Comparison of ENCODE assay signal across 22 cellular contexts in the genomic region with DNA sequence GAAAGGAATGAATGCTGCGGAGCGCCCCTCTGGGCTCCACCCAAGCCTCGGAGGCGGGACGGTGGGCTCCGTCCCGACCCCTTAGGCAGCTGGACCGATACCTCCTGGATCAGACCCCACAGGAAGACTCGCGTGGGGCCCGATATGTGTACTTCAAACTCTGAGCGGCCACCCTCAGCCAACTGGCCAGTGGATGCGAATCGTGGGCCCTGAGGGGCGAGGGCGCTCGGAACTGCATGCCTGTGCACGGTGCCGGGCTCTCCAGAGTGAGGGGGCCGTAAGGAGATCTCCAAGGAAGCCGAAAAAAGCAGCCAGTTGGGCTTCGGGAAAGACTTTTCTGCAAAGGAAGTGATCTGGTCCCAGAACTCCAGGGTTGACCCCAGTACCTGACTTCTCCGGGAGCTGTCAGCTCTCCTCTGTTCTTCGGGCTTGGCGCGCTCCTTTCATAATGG. TPM values are rescaled to one million over a fixed set of nuclear protein-coding genes. Genes with fewer than 3 reads are reported as not detected.
DNase-seq lines count a peak whose midpoint lies in the region; ATAC-seq, FAIRE-seq and TF ChIP-seq lines count a peak whose summit lies in the region.
"Had no signal": no experiment of that assay in that cellular context is flagged by ENCODE, and none has a peak within 500 bp of the region (broad histone marks: within the 10 kb centered on the region; RNA-seq: fewer than 3 reads in every experiment).

No MANE protein-coding gene starts in this region.

- H4K8ac ChIP-seq in neuronal stem cell (ENCODE audit: low read depth, low read length), result no peak overlapping the region

- H3K9me1 ChIP-seq in endothelial cell of umbilical vein (replicated peaks; ENCODE audit: control insufficient read depth, extremely low read depth, insufficient read depth, low read length), result no peaks in the 10 kb centered on the region

- H3K9ac ChIP-seq in endothelial cell of umbilical vein (replicated peaks; ENCODE audit: extremely low read depth, insufficient read depth, low read length) (no peak overlapping the region), neuronal stem cell (ENCODE audit: low read depth, low read length, poor library complexity) (no peak overlapping the region), HepG2 (ENCODE audit: insufficient read depth, low read depth, low read length) (no peak overlapping the region)

- no peak overlapping the region for H4K91ac ChIP-seq in neuronal stem cell (ENCODE audit: low read depth, low read length, poor library complexity)

- BruUV-seq in endothelial cell of umbilical vein (replicated peaks; lab: Mats Ljungman, UMichigan) (no TSS peak), HepG2 (replicated peaks; lab: Mats Ljungman, UMichigan) (no TSS peak), PC-9 (replicated peaks; lab: Mats Ljungman, UMichigan) (no TSS peak)

- H3K4me1 ChIP-seq in endothelial cell of umbilical vein (ENCODE audit: control insufficient read depth, extremely low read depth, insufficient read depth, low read length) (no peaks in the 10 kb centered on the region), neuronal stem cell (ENCODE audit: control insufficient read depth in 2 of 2, insufficient read depth in 1 of 2, low read depth in 1 of 2, low read length in 2 of 2) (no peaks in the 10 kb centered on the region), HepG2 (ENCODE audit: insufficient read depth, low read length) (no peaks in the 10 kb centered on the region), sigmoid colon (peaks cover 0 to 18% (median 13%) of the 10 kb centered on the region in 4 donors), PC-9 (replicated peaks; ENCODE audit: insufficient read depth) (peaks cover 5% of the 10 kb centered on the region)

- H3K4me2 ChIP-seq in endothelial cell of umbilical vein (ENCODE audit: insufficient read depth, low read length), result no peak overlapping the region
- H3K4me2 ChIP-seq in neuronal stem cell (ENCODE audit: insufficient read depth, low read length, poor library complexity, severe bottlenecking), result no peak overlapping the region
- no peak overlapping the region for H3K4me2 ChIP-seq in HepG2 (ENCODE audit: low read depth, low read length)
- no peak overlapping the region for H3K4me2 ChIP-seq in PC-9

- TF ChIP-seq CTCF in endothelial cell of umbilical vein (IDR thresholded peaks at IDR 0.05; ENCODE audit: extremely low read depth in 1 of 2, insufficient read depth in 1 of 2, low read depth in 1 of 2, low read length in 2 of 2), result no peak
- TF ChIP-seq CTCF in HepG2 (CRISPR knock-in tag; IDR thresholded peaks at IDR 0.05), result no peak
- TF ChIP-seq CTCF in sigmoid colon (IDR thresholded peaks at IDR 0.05), result no peak
- no peak for TF ChIP-seq CTCF in PC-9 (conservative IDR thresholded peaks at IDR 0.05)

- no peak overlapping the region for H3K4me3 Mint-ChIP-seq in activated naive CD8-positive, alpha-beta T cell treated with anti-CD3 and anti-CD28 coated beads, Interleukin-2, amount 10 ng/mL, durations not matched to agents 7 days and 5 days
- no peak overlapping the region for H3K4me3 Mint-ChIP-seq in activated naive CD8-positive, alpha-beta T cell treated with anti-CD3 and anti-CD28 coated beads, Interleukin-2, amount 50 U/mL, for 24 hours
- H3K4me3 Mint-ChIP-seq: CD8-positive, alpha-beta memory T cell had no signal

- H3K4me1 Mint-ChIP-seq in activated naive CD8-positive, alpha-beta T cell treated with anti-CD3 and anti-CD28 coated beads, Interleukin-2, amount 10 ng/mL, durations not matched to agents 7 days and 5 days, result peaks cover 11% of the 10 kb centered on the region
- H3K4me1 Mint-ChIP-seq in activated naive CD8-positive, alpha-beta T cell treated with anti-CD3 and anti-CD28 coated beads, Interleukin-2, amount 50 U/mL, for 24 hours, result peaks cover 21% of the 10 kb centered on the region

- no peak for TF ChIP-seq POLR2A in endothelial cell of umbilical vein (IDR thresholded peaks at IDR 0.05; ENCODE audit: low read depth, low read length)
- TF ChIP-seq POLR2A in HepG2 (IDR thresholded peaks at IDR 0.05; ENCODE audit: insufficient read depth in 1 of 2, low read depth in 2 of 2, low read length in 2 of 2), result no peak
- TF ChIP-seq POLR2A in sigmoid colon (IDR thresholded peaks at IDR 0.05), result no peak

- H2AFZ ChIP-seq in endothelial cell of umbilical vein (ENCODE audit: low read depth, low read length) (no peak overlapping the region), neuronal stem cell (ENCODE audit: low read length) (no peak overlapping the region), HepG2 (ENCODE audit: low read length) (no peak overlapping the region), PC-9 (no peak overlapping the region)

- no peaks in the 10 kb centered on the region for H3F3A ChIP-seq in PC-9 (ENCODE audit: insufficient read depth, low read depth)

- H3K9me3 Mint-ChIP-seq in activated naive CD8-positive, alpha-beta T cell treated with anti-CD3 and anti-CD28 coated beads, Interleukin-2, amount 10 ng/mL, durations not matched to agents 7 days and 5 days, result peaks cover 2% of the 10 kb centered on the region
- no peaks in the 10 kb centered on the region for H3K9me3 Mint-ChIP-seq in activated naive CD8-positive, alpha-beta T cell treated with anti-CD3 and anti-CD28 coated beads, Interleukin-2, amount 50 U/mL, for 24 hours

- CTCF ChIA-PET in endothelial cell of umbilical vein (lab: Charles Lee) (interaction anchor here (1.2 kb wide), 1 partner anchor 59 kb away, joined by 5 read pairs; no protein-coding TSS in a partner anchor), HepG2 (lab: Yijun Ruan, JAX; ENCODE audit: low intra/inter-chr PET ratio, low total read pairs) (no interaction called here), PC-9 (lab: Charles Lee) (no interaction called here)

- intact Hi-C loops in endothelial cell of umbilical vein (cut with micrococcal nuclease) (no loop called here), HepG2 (cut with micrococcal nuclease; ENCODE audit: unreplicated experiment) (no loop called here), sigmoid colon (cut with DNase I) (no loop called here), PC-9 (cut with micrococcal nuclease; ENCODE audit: unreplicated experiment) (no loop called here)

- no peak overlapping the region for H2BK120ac ChIP-seq in neuronal stem cell (ENCODE audit: low read depth, low read length)

- H3K4ac ChIP-seq in neuronal stem cell (ENCODE audit: low read length), result no peak overlapping the region

- H3K18ac ChIP-seq in neuronal stem cell (ENCODE audit: low read length), result peak overlapping the region; percentile 17

- H2AK5ac ChIP-seq in neuronal stem cell (ENCODE audit: low read depth, low read length), result peak overlapping the region; percentile 34

- no peak overlapping the region for H2BK5ac ChIP-seq in neuronal stem cell (ENCODE audit: low read length)

- H3K9me2 ChIP-seq in PC-9 (ENCODE audit: insufficient read depth), result no peaks in the 10 kb centered on the region

- DNase-seq in activated naive CD8-positive, alpha-beta T cell treated with anti-CD3 and anti-CD28 coated beads, Interleukin-2, amount 10 ng/mL, durations not matched to agents 7 days and 5 days, result no peak
- no peak for DNase-seq in activated naive CD8-positive, alpha-beta T cell treated with anti-CD3 and anti-CD28 coated beads, Interleukin-2, amount 50 U/mL, for 24 hours
- DNase-seq in endothelial cell of umbilical vein (ENCODE audit: low read depth, low spot score) (no peak), neuronal stem cell (ENCODE audit: low spot score) (no peak), HepG2 (ENCODE audit: low spot score) (no peak), sigmoid colon (no peak), PC-9 (no peak)
- DNase-seq: CD8-positive, alpha-beta memory T cell; DMS79; KBM-7; MV-4-11; NCI-H1436 treated with DMSO at 0.1 percent for 48 hours; NCI-H2029 treated with DMSO at 0.1 percent for 48 hours; NCI-H2171 treated with DMSO at 0.1 percent for 48 hours; NCI-H446 treated with DMSO at 0.1 percent for 48 hours; NCI-H774; PC-3 had no signal

- H3K79me1 ChIP-seq in neuronal stem cell (ENCODE audit: low read depth, low read length), result no peaks in the 10 kb centered on the region

- ATAC-seq in activated naive CD8-positive, alpha-beta T cell treated with anti-CD3 and anti-CD28 coated beads, Interleukin-2, amount 10 ng/mL, durations not matched to agents 7 days and 5 days (ENCODE audit: low read depth), result no peak
- no peak for ATAC-seq in activated naive CD8-positive, alpha-beta T cell treated with anti-CD3 and anti-CD28 coated beads, Interleukin-2, amount 50 U/mL, for 24 hours
- ATAC-seq in HepG2 (no peak), HG03039 (IDR thresholded peaks at IDR 0.05; ENCODE audit: unreplicated experiment) (no peak)
- ATAC-seq: PC-3 had no signal

- H2BK15ac ChIP-seq in neuronal stem cell (ENCODE audit: low read length), result no peak overlapping the region

- peaks cover 66 to 84% of the 10 kb centered on the region in 2 experiments for H3K27me3 ChIP-seq in endothelial cell of umbilical vein (ENCODE audit: control insufficient read depth in 2 of 2, insufficient read depth in 2 of 2, low read length in 2 of 2)
- peaks cover 54 to 88% (median 81%) of the 10 kb centered on the region in 3 experiments for H3K27me3 ChIP-seq in neuronal stem cell (ENCODE audit: control insufficient read depth in 3 of 3, insufficient read depth in 3 of 3, low read depth in 1 of 3, low read length in 3 of 3)
- H3K27me3 ChIP-seq in HepG2 (ENCODE audit: control insufficient read depth in 1 of 2, insufficient read depth in 2 of 2, low read length in 2 of 2), result 0 out of 5 replicates have a peak, but pooled peaks cover 0 to 7% of the 10 kb centered on the region in 2 experiments
- H3K27me3 ChIP-seq in sigmoid colon, result peaks cover 54 to 100% (median 75%) of the 10 kb centered on the region in 3 donors
- H3K27me3 ChIP-seq in PC-9 (ENCODE audit: insufficient read depth, low read depth), result peaks cover 68% of the 10 kb centered on the region

- no CpG with 5 or more reads among the region's 26 CpGs for WGBS in neuronal stem cell (ENCODE audit: extremely low coverage in 2 of 2, insufficient read length in 2 of 2, insufficient replicate concordance in 1 of 2), 2 donors
- 43% methylated on average over 14 of the region's 26 CpGs for WGBS in HepG2 (ENCODE audit: low lambda C conversion rate)
- 7 to 12% methylated on average over 26 of the region's 26 CpGs for WGBS in sigmoid colon, 2 donors

- peaks cover 88% of the 10 kb centered on the region for H3K27me3 Mint-ChIP-seq in activated naive CD8-positive, alpha-beta T cell treated with anti-CD3 and anti-CD28 coated beads, Interleukin-2, amount 10 ng/mL, durations not matched to agents 7 days and 5 days
- peaks cover 82% of the 10 kb centered on the region for H3K27me3 Mint-ChIP-seq in activated naive CD8-positive, alpha-beta T cell treated with anti-CD3 and anti-CD28 coated beads, Interleukin-2, amount 50 U/mL, for 24 hours

- H3K4me3 ChIP-seq in endothelial cell of umbilical vein (replicated peaks in 1 of 3; ENCODE audit: insufficient read depth in 1 of 3, low read depth in 1 of 3, low read length in 3 of 3), result no peak overlapping the region
- H3K4me3 ChIP-seq in neuronal stem cell (ENCODE audit: low read length in 2 of 2), result no peak overlapping the region
- H3K4me3 ChIP-seq in HepG2 (replicated peaks in 1 of 3; ENCODE audit: insufficient read depth in 1 of 3, low read depth in 2 of 3, low read length in 3 of 3), result no peak overlapping the region
- H3K4me3 ChIP-seq in sigmoid colon, result no peak overlapping the region
- H3K4me3 ChIP-seq in PC-9, result no peak overlapping the region

- dilution Hi-C loops in endothelial cell of umbilical vein (cut with MboI; ENCODE audit: extremely low pct_ligation_motif_present, low sequenced_read_pairs), result no loop called here

- H2BK12ac ChIP-seq in neuronal stem cell (ENCODE audit: low read length), result no peak overlapping the region

- peak overlapping the region; percentile 19 for H3K27ac Mint-ChIP-seq in activated naive CD8-positive, alpha-beta T cell treated with anti-CD3 and anti-CD28 coated beads, Interleukin-2, amount 10 ng/mL, durations not matched to agents 7 days and 5 days
- no peak overlapping the region for H3K27ac Mint-ChIP-seq in activated naive CD8-positive, alpha-beta T cell treated with anti-CD3 and anti-CD28 coated beads, Interleukin-2, amount 50 U/mL, for 24 hours
- H3K27ac Mint-ChIP-seq: CD8-positive, alpha-beta memory T cell had no signal

- FAIRE-seq in endothelial cell of umbilical vein (lab: Jason Lieb, UNC) (no peak), HepG2 (lab: Jason Lieb, UNC) (no peak)
- FAIRE-seq: D721Med had no signal

- no peak for TF ChIP-seq RAD21 in HepG2 (CRISPR knock-in tag; IDR thresholded peaks at IDR 0.05)

- in situ Hi-C loops in HepG2 (cut with HindIII; ENCODE audit: extremely low pct_ligation_motif_present, low pct_unique_long_range_greater_than_20kb), result no loop called here

- H3K9me3 ChIP-seq in endothelial cell of umbilical vein (replicated peaks; ENCODE audit: control insufficient read depth, insufficient read depth, low read length) (no peaks in the 10 kb centered on the region), neuronal stem cell (replicated peaks in 1 of 2; ENCODE audit: control insufficient read depth in 2 of 2, insufficient read depth in 1 of 2, low read depth in 1 of 2, low read length in 2 of 2) (no peaks in the 10 kb centered on the region), HepG2 (ENCODE audit: low read length) (no peaks in the 10 kb centered on the region), sigmoid colon (no peaks in the 10 kb centered on the region), PC-9 (ENCODE audit: insufficient read depth, low read depth) (no peaks in the 10 kb centered on the region)

- no peaks in the 10 kb centered on the region for H4K20me1 ChIP-seq in endothelial cell of umbilical vein (replicated peaks; ENCODE audit: control insufficient read depth, extremely low read depth, insufficient read depth, low read length)
- H4K20me1 ChIP-seq in HepG2 (ENCODE audit: insufficient read depth, low read length), result no peaks in the 10 kb centered on the region
- no peaks in the 10 kb centered on the region for H4K20me1 ChIP-seq in PC-9 (ENCODE audit: insufficient read depth)

- H3K36me3 ChIP-seq in endothelial cell of umbilical vein (ENCODE audit: control insufficient read depth in 2 of 2, extremely low read depth in 1 of 2, insufficient read depth in 2 of 2, low read length in 2 of 2) (no peaks in the 10 kb centered on the region), neuronal stem cell (replicated peaks in 1 of 2; ENCODE audit: control insufficient read depth in 2 of 2, insufficient read depth in 2 of 2, low read length in 2 of 2) (no peaks in the 10 kb centered on the region), HepG2 (replicated peaks in 1 of 2; ENCODE audit: control insufficient read depth in 1 of 2, insufficient read depth in 2 of 2, low read length in 2 of 2) (no peaks in the 10 kb centered on the region), sigmoid colon (no peaks in the 10 kb centered on the region), PC-9 (ENCODE audit: low read depth) (no peaks in the 10 kb centered on the region)

- H3K14ac ChIP-seq in neuronal stem cell (ENCODE audit: low read length), result peak overlapping the region; percentile 43

- no peaks in the 10 kb centered on the region for H3K79me2 ChIP-seq in endothelial cell of umbilical vein (ENCODE audit: control insufficient read depth, insufficient read depth, low read length)
- no peaks in the 10 kb centered on the region for H3K79me2 ChIP-seq in HepG2 (ENCODE audit: insufficient read depth, low read length)
- no peaks in the 10 kb centered on the region for H3K79me2 ChIP-seq in PC-9 (ENCODE audit: low read depth)

- H3K27ac ChIP-seq in endothelial cell of umbilical vein (ENCODE audit: insufficient read depth, low read depth, low read length) (no peak overlapping the region), neuronal stem cell (replicated peaks; ENCODE audit: low read length) (no peak overlapping the region), HepG2 (ENCODE audit: extremely low read length, insufficient read depth, low read length) (no peak overlapping the region), sigmoid colon (no peak overlapping the region), PC-9 (no peak overlapping the region)

- no peak overlapping the region for H3K23ac ChIP-seq in neuronal stem cell (ENCODE audit: low read depth, low read length, poor library complexity)

- TF ChIP-seq EP300 in HepG2 (IDR thresholded peaks at IDR 0.05; ENCODE audit: low read depth in 2 of 2, low read length in 2 of 2) (no peak), HepG2 (CRISPR knock-in tag; IDR thresholded peaks at IDR 0.05; ENCODE audit: borderline replicate concordance) (no peak), sigmoid colon (IDR thresholded peaks at IDR 0.05) (no peak)

- POLR2A ChIA-PET in activated naive CD8-positive, alpha-beta T cell treated with anti-CD3 and anti-CD28 coated beads, Interleukin-2, amount 10 ng/mL, durations not matched to agents 7 days and 5 days (lab: Charles Lee), result no interaction called here
- POLR2A ChIA-PET in endothelial cell of umbilical vein (lab: Charles Lee) (no interaction called here), HepG2 (lab: Yijun Ruan, JAX) (no interaction called here), PC-9 (lab: Charles Lee; ENCODE audit: unreplicated experiment) (no interaction called here)

- peaks cover 2% of the 10 kb centered on the region for H3K36me3 Mint-ChIP-seq in activated naive CD8-positive, alpha-beta T cell treated with anti-CD3 and anti-CD28 coated beads, Interleukin-2, amount 10 ng/mL, durations not matched to agents 7 days and 5 days
- peaks cover 2% of the 10 kb centered on the region for H3K36me3 Mint-ChIP-seq in activated naive CD8-positive, alpha-beta T cell treated with anti-CD3 and anti-CD28 coated beads, Interleukin-2, amount 50 U/mL, for 24 hours (ENCODE audit: low read depth)
- H3K36me3 Mint-ChIP-seq: CD8-positive, alpha-beta memory T cell had no signal

RNA-seq across cellular contexts. Expression of a gene that starts 8.6 kb away (rescaled TPM):
- not detected for total RNA-seq in activated naive CD8-positive, alpha-beta T cell treated with anti-CD3 and anti-CD28 coated beads, Interleukin-2, amount 10 ng/mL, durations not matched to agents 7 days and 5 days
- total RNA-seq in endothelial cell of umbilical vein, result not detected in 2 replicates
- polyA plus RNA-seq in endothelial cell of umbilical vein, result not detected in 2 replicates
- polyA plus RNA-seq in endothelial cell of umbilical vein (2011; cell fraction: cytosol; rRNA removed), result not detected in 2 replicates
- not detected in 2 replicates for polyA plus RNA-seq in endothelial cell of umbilical vein (2011; cell fraction: nucleus; rRNA removed)
- polyA plus RNA-seq in endothelial cell of umbilical vein (2012), result not detected in 2 replicates
- polyA minus RNA-seq in endothelial cell of umbilical vein, result not detected in 2 replicates
- polyA minus RNA-seq in endothelial cell of umbilical vein (2011; cell fraction: cytosol; rRNA and poly(A)+ RNA removed), result not detected
- not detected in 2 replicates for polyA minus RNA-seq in endothelial cell of umbilical vein (2011; cell fraction: nucleus; rRNA and poly(A)+ RNA removed)
- polyA plus RNA-seq in neuronal stem cell (2013, experiment 1 of 2), result not detected
- polyA plus RNA-seq in neuronal stem cell (2013, experiment 2 of 2), result not detected
- 0.07 TPM in 1 of 2 replicates, not detected in the other for total RNA-seq in HepG2 (2016; rRNA removed; fragmentation: Illumina TruSeq; extraction: Trizol)
- total RNA-seq in HepG2 (2016; cell fraction: cytosol; rRNA removed; fragmentation: Illumina TruSeq; extraction: Trizol; ENCODE audit: low read depth), result not detected in 2 replicates
- 0.06 and 0.12 TPM in 2 replicates for total RNA-seq in HepG2 (2016; cell fraction: insoluble cytoplasmic fraction; rRNA removed; fragmentation: Illumina TruSeq; extraction: Trizol)
- total RNA-seq in HepG2 (2016; cell fraction: membrane; rRNA removed; fragmentation: Illumina TruSeq; extraction: Trizol), result 0.09 and 0.14 TPM in 2 replicates
- total RNA-seq in HepG2 (2016; cell fraction: nucleus; rRNA removed; fragmentation: Illumina TruSeq; extraction: Trizol), result not detected in 2 replicates
- polyA plus RNA-seq in HepG2 (2011; rRNA removed), result not detected in 2 replicates
- polyA plus RNA-seq in HepG2 (2011; cell fraction: cytosol; rRNA removed), result 0.03 TPM in 1 of 2 replicates, not detected in the other
- not detected in 2 replicates for polyA plus RNA-seq in HepG2 (2011; cell fraction: nucleus; rRNA removed)
- 0.12 and 0.30 TPM in 2 replicates for polyA plus RNA-seq in HepG2 (2012)
- 0.26 and 0.31 TPM in 2 replicates for polyA plus RNA-seq in HepG2 (2016; cell fraction: cytosol; fragmentation: Illumina TruSeq; extraction: Trizol; ENCODE audit: low read depth)
- polyA plus RNA-seq in HepG2 (2016; cell fraction: insoluble cytoplasmic fraction; fragmentation: Illumina TruSeq; extraction: Trizol; ENCODE audit: low read depth), result 0.61 TPM in 2 replicates
- 0.36 and 0.37 TPM in 2 replicates for polyA plus RNA-seq in HepG2 (2016; cell fraction: membrane; fragmentation: Illumina TruSeq; extraction: Trizol; ENCODE audit: low read depth)
- polyA plus RNA-seq in HepG2 (2016; cell fraction: nucleus; fragmentation: Illumina TruSeq; extraction: Trizol; ENCODE audit: insufficient read depth, low read depth), result 0.48 and 0.71 TPM in 2 replicates
- polyA minus RNA-seq in HepG2 (2011; rRNA and poly(A)+ RNA removed; ENCODE audit: low replicate concordance), result not detected in 2 replicates
- polyA minus RNA-seq in HepG2 (2011; cell fraction: cytosol; rRNA and poly(A)+ RNA removed), result not detected in 2 replicates
- polyA minus RNA-seq in HepG2 (2011; cell fraction: nucleus; rRNA and poly(A)+ RNA removed), result 0.12 TPM in 1 of 2 replicates, not detected in the other
- total RNA-seq in sigmoid colon, result not detected
- polyA plus RNA-seq in sigmoid colon, result under 1 TPM in 2 of 3 donors, not detected in 1; under 0.01 to 0.39 TPM
- total RNA-seq in PC-9 (2021), result not detected in 2 replicates
- total RNA-seq: A172; CD8-positive, alpha-beta memory T cell; G401; PC-3 had no signal
- polyA plus RNA-seq: BJ; CD8-positive, alpha-beta memory T cell had no signal

RNA-seq across cellular contexts. Expression of a gene that starts 40.7 kb away (rescaled TPM):
- not detected for total RNA-seq in activated naive CD8-positive, alpha-beta T cell treated with anti-CD3 and anti-CD28 coated beads, Interleukin-2, amount 10 ng/mL, durations not matched to agents 7 days and 5 days
- not detected in 2 replicates for total RNA-seq in endothelial cell of umbilical vein
- not detected in 2 replicates for polyA plus RNA-seq in endothelial cell of umbilical vein
- polyA plus RNA-seq in endothelial cell of umbilical vein (2011; cell fraction: cytosol; rRNA removed), result not detected in 2 replicates
- not detected in 2 replicates for polyA plus RNA-seq in endothelial cell of umbilical vein (2011; cell fraction: nucleus; rRNA removed)
- polyA plus RNA-seq in endothelial cell of umbilical vein (2012), result not detected in 2 replicates
- not detected in 2 replicates for polyA minus RNA-seq in endothelial cell of umbilical vein
- not detected for polyA minus RNA-seq in endothelial cell of umbilical vein (2011; cell fraction: cytosol; rRNA and poly(A)+ RNA removed)
- polyA minus RNA-seq in endothelial cell of umbilical vein (2011; cell fraction: nucleus; rRNA and poly(A)+ RNA removed), result not detected in 2 replicates
- polyA plus RNA-seq in neuronal stem cell (2013, experiment 1 of 2), result 0.03 TPM
- polyA plus RNA-seq in neuronal stem cell (2013, experiment 2 of 2), result 0.03 TPM
- total RNA-seq in HepG2 (2016; rRNA removed; fragmentation: Illumina TruSeq; extraction: Trizol), result 0.04 TPM in 1 of 2 replicates, not detected in the other
- 0.09 TPM in 1 of 2 replicates, not detected in the other for total RNA-seq in HepG2 (2016; cell fraction: cytosol; rRNA removed; fragmentation: Illumina TruSeq; extraction: Trizol; ENCODE audit: low read depth)
- total RNA-seq in HepG2 (2016; cell fraction: insoluble cytoplasmic fraction; rRNA removed; fragmentation: Illumina TruSeq; extraction: Trizol), result 0.04 TPM in 1 of 2 replicates, not detected in the other
- total RNA-seq in HepG2 (2016; cell fraction: membrane; rRNA removed; fragmentation: Illumina TruSeq; extraction: Trizol), result 0.14 and 0.25 TPM in 2 replicates
- total RNA-seq in HepG2 (2016; cell fraction: nucleus; rRNA removed; fragmentation: Illumina TruSeq; extraction: Trizol), result not detected in 2 replicates
- polyA plus RNA-seq in HepG2 (2011; rRNA removed), result not detected in 2 replicates
- polyA plus RNA-seq in HepG2 (2011; cell fraction: cytosol; rRNA removed), result not detected in 2 replicates
- 0.27 TPM in 1 of 2 replicates, not detected in the other for polyA plus RNA-seq in HepG2 (2011; cell fraction: nucleus; rRNA removed)
- not detected in 2 replicates for polyA plus RNA-seq in HepG2 (2012)
- polyA plus RNA-seq in HepG2 (2016; cell fraction: cytosol; fragmentation: Illumina TruSeq; extraction: Trizol; ENCODE audit: low read depth), result 0.02 and 0.08 TPM in 2 replicates
- polyA plus RNA-seq in HepG2 (2016; cell fraction: insoluble cytoplasmic fraction; fragmentation: Illumina TruSeq; extraction: Trizol; ENCODE audit: low read depth), result not detected in 2 replicates
- 0.22 TPM in 1 of 2 replicates, not detected in the other for polyA plus RNA-seq in HepG2 (2016; cell fraction: membrane; fragmentation: Illumina TruSeq; extraction: Trizol; ENCODE audit: low read depth)
- polyA plus RNA-seq in HepG2 (2016; cell fraction: nucleus; fragmentation: Illumina TruSeq; extraction: Trizol; ENCODE audit: insufficient read depth, low read depth), result not detected in 2 replicates
- polyA minus RNA-seq in HepG2 (2011; rRNA and poly(A)+ RNA removed; ENCODE audit: low replicate concordance), result not detected in 2 replicates
- polyA minus RNA-seq in HepG2 (2011; cell fraction: cytosol; rRNA and poly(A)+ RNA removed), result not detected in 2 replicates
- polyA minus RNA-seq in HepG2 (2011; cell fraction: nucleus; rRNA and poly(A)+ RNA removed), result 0.13 TPM in 1 of 2 replicates, not detected in the other
- not detected for total RNA-seq in sigmoid colon
- 100 to 1,000 TPM; 146 to 220 (median 168) TPM for polyA plus RNA-seq in sigmoid colon
- total RNA-seq in PC-9 (2021), result not detected in 2 replicates
- total RNA-seq: A172; CD8-positive, alpha-beta memory T cell had no signal
- polyA plus RNA-seq: BJ; CD8-positive, alpha-beta memory T cell had no signal
